Comparison of ENCODE assay signal across 11 cellular contexts in the genomic region with DNA sequence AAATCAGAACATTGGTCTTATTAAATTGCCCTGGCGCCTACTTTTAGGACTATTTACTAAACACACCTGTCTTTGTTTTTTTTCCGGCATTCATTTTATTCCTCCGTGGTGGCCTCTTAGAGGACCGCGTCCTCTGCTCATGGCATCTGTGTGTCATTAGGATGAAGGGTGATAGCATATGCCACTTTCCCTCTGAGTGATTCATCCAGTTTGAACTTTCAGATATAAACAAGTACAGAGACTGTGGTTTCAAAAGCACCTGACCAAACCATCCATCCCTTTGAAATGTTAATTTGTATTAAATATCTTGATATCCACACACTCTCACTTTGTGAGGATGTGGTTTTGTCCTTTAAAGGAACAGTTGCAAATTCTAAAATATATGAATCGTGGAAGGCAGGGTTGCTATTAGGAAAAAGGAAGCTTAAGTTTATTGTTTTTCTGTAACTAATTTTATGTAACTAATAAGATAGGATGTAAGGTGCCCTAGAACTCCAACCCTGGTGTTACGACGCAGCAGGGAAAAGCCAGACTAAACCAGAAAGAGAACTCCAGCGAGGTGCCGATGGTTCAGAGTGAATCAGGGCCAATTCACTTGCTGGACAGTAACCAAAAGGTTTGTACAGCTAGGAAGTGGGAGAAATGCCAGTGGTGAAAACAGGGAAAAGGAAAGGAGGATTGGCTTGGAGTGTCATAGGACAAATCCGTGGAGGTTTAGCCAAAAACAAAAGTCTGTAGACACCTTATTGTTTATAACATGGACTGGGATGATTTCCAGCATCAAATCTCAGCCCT.
DNase-seq lines count a peak whose midpoint lies in the region; ATAC-seq lines count a peak whose summit lies in the region.
"Had no signal": no experiment of that assay in that cellular context is flagged by ENCODE, and none has a peak within 500 bp of the region (broad histone marks: within the 10 kb centered on the region; RNA-seq: fewer than 3 reads in every experiment).

No MANE protein-coding gene starts in this region.

- intact Hi-C loops in sciatic nerve (cut with DNase I) = no loop called here

- ATAC-seq in sciatic nerve (peak; percentile 67), HG03175 (IDR thresholded peaks at IDR 0.05; ENCODE audit: unreplicated experiment) (no peak), GM21786 (IDR thresholded peaks at IDR 0.05; ENCODE audit: unreplicated experiment) (no peak)

- DNase-seq in DMS153 (lab: John Stamatoyannopoulos, UW) (peak; percentile 11), DMS153 treated with DMSO at 0.1 percent for 48 hours (lab: John Stamatoyannopoulos, UW; ENCODE audit: unreplicated experiment) (no peak), NCI-H524 (lab: John Stamatoyannopoulos, UW) (peak; percentile 63 to 85), dermis microvascular lymphatic vessel endothelial cell (ENCODE audit: low read depth in 2 of 2) (peak; percentile 68 to 75), sciatic nerve (ENCODE audit: low spot score) (no peak), NCI-H526 treated with DMSO at 0.1 percent for 48 hours (lab: John Stamatoyannopoulos, UW) (no peak)
- DNase-seq: activated naive CD4-positive, alpha-beta T cell; KBM-7; nucleus accumbens had no signal

Comparison
In these comparisons a context has a peak if more than half of its experiments do, and no peak if none do; other contexts are left out.
1. DNase-seq: peak in DMS153 (single experiment), NCI-H524 (2 of 2) and dermis microvascular lymphatic vessel endothelial cell (2 of 2); none in DMS153 treated with DMSO at 0.1 percent for 48 hours (single experiment), sciatic nerve (single experiment) and NCI-H526 treated with DMSO at 0.1 percent for 48 hours (single experiment).